ENCODE assay signal across 36 cellular contexts in the genomic region with DNA sequence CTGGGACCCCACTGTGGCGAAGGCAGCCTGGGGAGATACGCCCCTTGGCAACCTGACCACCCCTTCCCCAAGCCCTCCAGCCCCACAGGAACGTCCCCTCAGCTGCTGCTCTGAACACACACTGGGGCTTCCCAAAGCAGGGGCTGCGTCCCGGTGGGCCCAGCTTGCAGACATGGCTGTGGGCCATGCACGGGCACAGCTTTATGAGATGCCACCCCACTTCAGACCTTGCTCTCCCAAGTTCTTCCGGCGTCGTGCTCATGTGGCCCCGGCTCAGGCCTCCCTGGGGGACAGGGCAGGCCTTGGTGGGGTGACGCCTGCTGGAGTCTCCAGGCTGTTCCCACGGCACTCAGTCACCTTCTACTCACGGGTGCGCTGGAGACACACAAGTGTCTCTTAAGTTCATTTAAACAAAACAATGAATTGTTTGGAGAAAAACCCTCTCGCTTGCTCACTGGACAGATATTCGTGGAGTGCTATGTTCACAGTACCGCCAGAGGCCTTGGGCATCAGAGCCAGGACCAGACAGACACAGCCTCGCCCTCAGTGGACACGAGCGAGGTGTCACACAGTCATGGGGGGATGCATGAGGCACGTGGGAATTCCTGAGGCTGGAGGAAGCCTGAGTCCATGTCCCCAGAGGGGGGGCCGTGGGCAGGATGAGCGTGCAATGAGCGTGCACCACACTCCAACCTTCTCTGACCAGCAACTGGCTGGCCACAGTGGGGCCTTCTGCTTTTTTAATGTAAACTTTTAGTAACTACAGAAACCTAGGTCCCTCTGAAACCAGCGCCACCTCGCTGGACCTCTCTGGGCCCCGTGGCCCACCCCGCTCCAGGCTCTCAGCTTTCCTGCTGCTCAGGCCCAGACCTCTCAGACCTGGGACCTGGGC. TPM values are rescaled to one million over a fixed set of nuclear protein-coding genes. Genes with fewer than 3 reads are reported as not detected.
"Had no signal": no experiment of that assay in that cellular context is flagged by ENCODE, and none has a peak within 500 bp of the region (broad histone marks: within the 10 kb centered on the region; RNA-seq: fewer than 3 reads in every experiment).

No MANE protein-coding gene starts in this region.

- H3K4me1 ChIP-seq: colonic mucosa, pancreas had no signal

- ATAC-seq: activated CD4-positive, CD25-positive, alpha-beta regulatory T cell treated with anti-CD3 and anti-CD28 coated beads, Interleukin-2, amount 50 U/mL, for 24 hours; heart right ventricle; mucosa of descending colon; natural killer cell treated with Interleukin-12 subunit alpha and Interleukin-12 subunit beta and Interleukin-15 and Interleukin-18, amount 100 ng/mL, for 72 hours; pancreas; stimulated activated memory B cell treated with anti-CD40 and anti-IgM and Interleukin-4, amounts not matched to agents 10 μg/mL and 1 μg/mL and 100 μg/mL, for 72 hours; upper lobe of right lung had no signal

- H3K4me3 Mint-ChIP-seq: activated naive CD4-positive, alpha-beta T cell treated with anti-CD3 and anti-CD28 coated beads for 36 hours; activated naive CD8-positive, alpha-beta T cell treated with anti-CD3 and anti-CD28 coated beads for 36 hours; brain; natural killer cell treated with Interleukin-12 subunit alpha and Interleukin-12 subunit beta and Interleukin-15 and Interleukin-18, amount 100 ng/mL, for 72 hours; stimulated activated memory B cell treated with anti-CD40 and anti-IgM and Interleukin-4, amounts not matched to agents 10 μg/mL and 1 μg/mL and 100 μg/mL, for 72 hours had no signal

- H3K9me3 ChIP-seq: adrenal gland, ascending aorta, colonic mucosa, esophagus squamous epithelium, heart right ventricle, left ventricle myocardium inferior, mucosa of descending colon, pancreas, prostate gland, sigmoid colon, stomach, tibial artery, upper lobe of right lung had no signal

- H3K27ac ChIP-seq: adrenal gland, ascending aorta, colonic mucosa, epithelial cell of prostate, esophagus squamous epithelium, heart right ventricle, left ventricle myocardium inferior, pancreas, prostate gland, sigmoid colon, stomach, tibial artery, upper lobe of right lung, WERI-Rb-1 had no signal

- H3K36me3 Mint-ChIP-seq: activated naive CD8-positive, alpha-beta T cell treated with anti-CD3 and anti-CD28 coated beads for 36 hours; brain; natural killer cell treated with Interleukin-12 subunit alpha and Interleukin-12 subunit beta and Interleukin-15 and Interleukin-18, amount 100 ng/mL, for 72 hours; stimulated activated memory B cell treated with anti-CD40 and anti-IgM and Interleukin-4, amounts not matched to agents 10 μg/mL and 1 μg/mL and 100 μg/mL, for 72 hours had no signal

- H3K27me3 ChIP-seq: ascending aorta had no signal

- H3K27ac Mint-ChIP-seq: activated naive CD4-positive, alpha-beta T cell treated with anti-CD3 and anti-CD28 coated beads for 36 hours; activated naive CD8-positive, alpha-beta T cell treated with anti-CD3 and anti-CD28 coated beads for 36 hours; natural killer cell treated with Interleukin-12 subunit alpha and Interleukin-12 subunit beta and Interleukin-15 and Interleukin-18, amount 100 ng/mL, for 72 hours; stimulated activated memory B cell treated with anti-CD40 and anti-IgM and Interleukin-4, amounts not matched to agents 10 μg/mL and 1 μg/mL and 100 μg/mL, for 72 hours had no signal

- DNase-seq: activated CD4-positive, alpha-beta T cell treated with anti-CD3 and anti-CD28 coated beads for 48 hours; activated CD4-positive, alpha-beta T cell treated with anti-CD3 and anti-CD28 coated beads, Interleukin-2, amount 50 U/mL, for 48 hours; activated CD8-positive, alpha-beta memory T cell treated with anti-CD3 and anti-CD28 coated beads for 24 hours; activated effector memory CD4-positive, alpha-beta T cell treated with anti-CD3 and anti-CD28 coated beads, Interleukin-2, amount 50 U/mL, for 16 hours; activated naive CD4-positive, alpha-beta T cell treated with anti-CD3 and anti-CD28 coated beads for 36 hours; activated naive CD8-positive, alpha-beta T cell treated with anti-CD3 and anti-CD28 coated beads for 36 hours; adrenal gland; caudate nucleus; colonic mucosa; effector CD8-positive, alpha-beta T cell; esophagus squamous epithelium; foreskin melanocyte; heart right ventricle; left ventricle myocardium inferior; retina; sigmoid colon; small intestine; stimulated activated CD4-positive, alpha-beta T cell treated with anti-CD3 and anti-CD28 coated beads, Interleukin-1b, Interleukin-23, amount 100 ng/mL, for 48 hours; stimulated activated CD4-positive, alpha-beta T cell treated with anti-CD3 and anti-CD28 coated beads, Interleukin-4, amount 100 ng/mL, for 4 hours; stimulated activated CD8-positive, alpha-beta memory T cell treated with anti-CD3 and anti-CD28 coated beads, Interleukin-4, amount 100 ng/mL, for 48 hours; stomach; tibial artery; upper lobe of right lung; WERI-Rb-1 had no signal

- H3K4me3 ChIP-seq: adrenal gland, ascending aorta, colonic mucosa, esophagus squamous epithelium, heart right ventricle, left ventricle myocardium inferior, lung, mucosa of descending colon, pancreas, prostate gland, sigmoid colon, stomach, tibial artery, upper lobe of right lung had no signal

- H3K36me3 ChIP-seq: adrenal gland, ascending aorta, colonic mucosa, esophagus squamous epithelium, heart right ventricle, left ventricle myocardium inferior, pancreas, prostate gland, sigmoid colon, stomach, tibial artery, upper lobe of right lung, WERI-Rb-1 had no signal

- H3K9me3 Mint-ChIP-seq: activated naive CD4-positive, alpha-beta T cell treated with anti-CD3 and anti-CD28 coated beads for 36 hours; activated naive CD8-positive, alpha-beta T cell treated with anti-CD3 and anti-CD28 coated beads for 36 hours; natural killer cell treated with Interleukin-12 subunit alpha and Interleukin-12 subunit beta and Interleukin-15 and Interleukin-18, amount 100 ng/mL, for 72 hours; stimulated activated memory B cell treated with anti-CD40 and anti-IgM and Interleukin-4, amounts not matched to agents 10 μg/mL and 1 μg/mL and 100 μg/mL, for 72 hours had no signal

RNA-seq across cellular contexts. Expression of gene GALNT9, which starts 4.3 kb away (rescaled TPM):
- total RNA-seq: activated naive CD8-positive, alpha-beta T cell treated with anti-CD3 and anti-CD28 coated beads for 36 hours; ascending aorta; esophagus squamous epithelium; left ventricle myocardium inferior; mesenteric fat pad; natural killer cell treated with Interleukin-12 subunit alpha and Interleukin-12 subunit beta and Interleukin-15 and Interleukin-18, amount 100 ng/mL, for 72 hours; T-helper 1 cell treated with Interleukin-12 subunit alpha and Interleukin-12 subunit beta and Interleukin-4 antibody, amounts not matched to agents 30 ng/mL and 1 ng/mL, for 36 hours had no signal
